31 cellular contexts compared by ENCODE assay signal in the genomic region with DNA sequence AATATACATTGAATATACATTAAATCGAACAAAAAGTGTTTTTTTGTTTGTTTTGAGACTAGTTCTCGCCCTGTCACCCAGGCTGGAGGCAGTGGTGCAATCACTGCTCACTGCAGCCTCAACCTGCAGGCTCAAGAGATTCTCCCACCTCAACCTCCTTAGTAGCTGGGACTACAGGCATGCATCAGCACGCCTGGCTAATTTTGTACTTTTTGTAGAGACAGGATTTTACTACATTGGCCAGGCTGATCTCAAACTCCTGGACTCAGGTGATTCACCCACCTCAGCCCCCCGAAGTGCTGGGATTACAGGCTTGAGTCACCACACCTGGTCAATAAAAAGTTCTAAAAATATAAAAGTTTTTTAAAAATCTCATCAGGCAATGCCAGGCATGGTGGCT. TPM values are rescaled to one million over a fixed set of nuclear protein-coding genes. Genes with fewer than 3 reads are reported as not detected.
DNase-seq lines count a peak whose midpoint lies in the region; ATAC-seq, FAIRE-seq and TF ChIP-seq lines count a peak whose summit lies in the region.
"Had no signal": no experiment of that assay in that cellular context is flagged by ENCODE, and none has a peak within 500 bp of the region (broad histone marks: within the 10 kb centered on the region; RNA-seq: fewer than 3 reads in every experiment).

No MANE protein-coding gene starts in this region.

- H3K36me3 ChIP-seq in Karpas-422 (ENCODE audit: insufficient read depth, low read length) (no peaks in the 10 kb centered on the region), RWPE2 (ENCODE audit: low read depth) (no peaks in the 10 kb centered on the region), small intestine (ENCODE audit: control insufficient read depth in 2 of 2, insufficient read depth in 2 of 2, low read length in 2 of 2) (no peaks in the 10 kb centered on the region)
- H3K36me3 ChIP-seq: BE2C, BLaER1 had no signal

- no peak overlapping the region for H2AFZ ChIP-seq in Karpas-422 (ENCODE audit: low read length)

- no peak overlapping the region for H3K4me3 ChIP-seq in Karpas-422 (ENCODE audit: low read length)
- H3K4me3 ChIP-seq in RWPE2 (ENCODE audit: severe bottlenecking), result no peak overlapping the region
- no peak overlapping the region for H3K4me3 ChIP-seq in epithelial cell of esophagus (ENCODE audit: low read length)
- H3K4me3 ChIP-seq in small intestine (ENCODE audit: low read depth in 1 of 2, low read length in 2 of 2), result no peak overlapping the region
- H3K4me3 ChIP-seq: BLaER1, GM12878 had no signal

- TF ChIP-seq CTCF in RWPE2 (IDR thresholded peaks at IDR 0.05; ENCODE audit: poor library complexity, severe bottlenecking) (no peak), epithelial cell of esophagus (IDR thresholded peaks at IDR 0.05; ENCODE audit: insufficient read depth, low read depth, low read length, missing control alignments) (no peak)

- WGBS in small intestine, 3 donors, result 56 to 69% (median 66%) methylated on average over 4 of the region's 4 CpGs

- no peak for FAIRE-seq in small intestine (lab: Jason Lieb, UNC)
- FAIRE-seq: A204.1, GM12878, GM12892, GM18507 had no signal

- DNase-seq in Karpas-422 (peak; percentile 30), RWPE2 (ENCODE audit: low spot score) (no peak), epithelial cell of esophagus (ENCODE audit: low read depth) (peak; percentile 69), pons (ENCODE audit: low spot score) (no peak), small intestine (no peak)
- DNase-seq: 8988T; ACHN; BE2C; C1 segment of cervical spinal cord; CD4-positive, alpha-beta memory T cell; CD4-positive, CD25-positive, alpha-beta regulatory T cell; CD8-positive, alpha-beta memory T cell; COR-L47; DMS 273 treated with DMSO at 0.1 percent for 48 hours; DMS153; DMS53; DMS79; DND-41; EL; GDM1 had no signal

- H3K9ac ChIP-seq in Karpas-422 (ENCODE audit: low read length), result no peak overlapping the region
- H3K9ac ChIP-seq: BLaER1 had no signal

- peak; percentile 77 for ATAC-seq in RWPE2 (ENCODE audit: low read depth)
- ATAC-seq in HG03135 (IDR thresholded peaks at IDR 0.05; ENCODE audit: unreplicated experiment), result no peak
- ATAC-seq: GM12878 had no signal

- no peak overlapping the region for H3K4me2 ChIP-seq in Karpas-422 (ENCODE audit: low read depth, low read length, poor library complexity, severe bottlenecking)
- H3K4me2 ChIP-seq: BLaER1 had no signal

- H4K20me1 ChIP-seq in Karpas-422 (ENCODE audit: insufficient read depth, low read depth, low read length), result no peaks in the 10 kb centered on the region
- H4K20me1 ChIP-seq: BLaER1 had no signal

- no peaks in the 10 kb centered on the region for H3K9me2 ChIP-seq in Karpas-422 (replicated peaks; ENCODE audit: insufficient read depth, low read length)

- H3K9me3 ChIP-seq in Karpas-422 (ENCODE audit: low read length) (no peaks in the 10 kb centered on the region), RWPE2 (ENCODE audit: severe bottlenecking) (peaks cover 1% of the 10 kb centered on the region), small intestine (ENCODE audit: control insufficient read depth, low read depth) (no peaks in the 10 kb centered on the region)
- H3K9me3 ChIP-seq: BE2C had no signal

- H3K4me1 ChIP-seq in Karpas-422 (ENCODE audit: low read length) (peaks cover 22% of the 10 kb centered on the region), RWPE2 (ENCODE audit: insufficient read depth, poor library complexity, severe bottlenecking) (no peaks in the 10 kb centered on the region), small intestine (ENCODE audit: control insufficient read depth in 2 of 2, insufficient read depth in 1 of 2, low read depth in 1 of 2, low read length in 1 of 2) (no peaks in the 10 kb centered on the region)
- H3K4me1 ChIP-seq: BE2C, BLaER1 had no signal

- H3K27ac ChIP-seq in Karpas-422 (ENCODE audit: low read length) (no peak overlapping the region), RWPE2 (ENCODE audit: poor library complexity, severe bottlenecking) (no peak overlapping the region), small intestine (ENCODE audit: low read depth in 1 of 2, low read length in 1 of 2) (no peak overlapping the region)
- H3K27ac ChIP-seq: BLaER1 had no signal

- no peaks in the 10 kb centered on the region for H3K79me2 ChIP-seq in Karpas-422 (ENCODE audit: low read length)

- H3K27me3 ChIP-seq in Karpas-422 (ENCODE audit: low read length), result no peaks in the 10 kb centered on the region
- no peaks in the 10 kb centered on the region for H3K27me3 ChIP-seq in RWPE2 (ENCODE audit: insufficient read depth, poor library complexity, severe bottlenecking)
- H3K27me3 ChIP-seq in small intestine (ENCODE audit: control insufficient read depth in 2 of 2, insufficient read depth in 2 of 2, low read length in 2 of 2), result no peaks in the 10 kb centered on the region
- H3K27me3 ChIP-seq: BLaER1 had no signal

RNA-seq across cellular contexts. Expression of gene RNF212B, which starts 10.2 kb away (rescaled TPM):
- total RNA-seq in Karpas-422 (2014; rRNA removed; shearing (Covaris generic); ENCODE audit: low replicate concordance), result not detected in 2 replicates
- under 1 TPM in 2 of 3 donors, not detected in 1; 0.07 to 0.45 TPM for polyA plus RNA-seq in small intestine
- total RNA-seq: A673; CD4-positive, alpha-beta memory T cell; CD4-positive, CD25-positive, alpha-beta regulatory T cell; CD8-positive, alpha-beta memory T cell; Daoy; G401; GM12878 had no signal
- polyA plus RNA-seq: AG04450; CD14-positive monocyte; CD4-positive, alpha-beta memory T cell; CD4-positive, CD25-positive, alpha-beta regulatory T cell; CD8-positive, alpha-beta memory T cell; GM12878 had no signal

RNA-seq across cellular contexts. Expression of gene SLC7A8, which starts 44.1 kb away (rescaled TPM):
- 0.79 TPM in 1 of 2 replicates, not detected in the other for total RNA-seq in Karpas-422 (2014; rRNA removed; shearing (Covaris generic); ENCODE audit: low replicate concordance)
- 10 to 100 TPM; 11.3 to 59.6 (median 20.1) TPM for polyA plus RNA-seq in small intestine
- total RNA-seq: CD4-positive, CD25-positive, alpha-beta regulatory T cell had no signal

RNA-seq across cellular contexts. Expression of gene HOMEZ, which starts 58.4 kb away (rescaled TPM):
- 9.3 and 12.7 TPM in 2 replicates for total RNA-seq in Karpas-422 (2014; rRNA removed; shearing (Covaris generic); ENCODE audit: low replicate concordance)
- 1 to 10 TPM; 3.2 to 9.1 (median 6.0) TPM for polyA plus RNA-seq in small intestine

Comparison
In these comparisons a context has a peak if more than half of its experiments do, and no peak if none do; other contexts are left out.
1. DNase-seq: peak in Karpas-422 (single experiment) and epithelial cell of esophagus (single experiment); none in RWPE2 (single experiment), pons (single experiment) and small intestine (single experiment).